ENCODE assay signal across 11 cellular contexts in the genomic region with DNA sequence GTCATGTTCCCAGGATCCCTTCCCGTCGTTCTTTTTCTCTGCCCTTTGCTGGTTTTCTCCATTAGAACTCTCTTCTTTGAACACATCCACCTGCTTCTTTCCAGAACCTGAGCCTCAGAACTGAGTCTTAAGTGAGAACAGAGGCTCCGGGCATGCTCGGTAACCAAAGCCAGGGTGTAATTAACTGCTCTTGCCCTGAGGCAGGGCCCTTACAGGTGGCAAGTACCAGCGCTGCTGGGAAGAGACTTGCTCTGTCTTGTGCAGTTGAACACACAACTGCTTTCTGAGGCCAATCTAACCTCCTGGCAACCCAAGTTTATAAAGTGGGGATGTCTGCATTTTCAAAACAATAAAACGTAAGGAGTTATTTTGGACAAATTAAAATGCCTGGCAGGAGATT. TPM values are rescaled to one million over a fixed set of nuclear protein-coding genes. Genes with fewer than 3 reads are reported as not detected.
DNase-seq lines count a peak whose midpoint lies in the region; ATAC-seq and TF ChIP-seq lines count a peak whose summit lies in the region.
"Had no signal": no experiment of that assay in that cellular context is flagged by ENCODE, and none has a peak within 500 bp of the region (broad histone marks: within the 10 kb centered on the region; RNA-seq: fewer than 3 reads in every experiment).

No MANE protein-coding gene starts in this region.

- peak overlapping the region; percentile 62 for H3K4me3 ChIP-seq in iPS-18a (ENCODE audit: low read length)
- H3K4me3 ChIP-seq in transverse colon = no peak overlapping the region
- H3K4me3 ChIP-seq: PC-9 had no signal

- H3K4me1 Mint-ChIP-seq in stimulated activated naive CD8-positive, alpha-beta T cell treated with anti-CD3 and anti-CD28 coated beads, Interleukin-15, Interleukin-2, amounts not matched to agents 100 ng/mL and 50 ng/mL, for 24 hours (ENCODE audit: low read depth) = peaks cover 5% of the 10 kb centered on the region
- peaks cover 18% of the 10 kb centered on the region for H3K4me1 Mint-ChIP-seq in WTC11

- H3K9ac ChIP-seq in iPS-18a (ENCODE audit: low read length) = peak overlapping the region; percentile 12

- H3K9me3 ChIP-seq in iPS-18a (ENCODE audit: control insufficient read depth, low read depth, low read length) = no peaks in the 10 kb centered on the region
- H3K9me3 ChIP-seq in transverse colon = no peaks in the 10 kb centered on the region

- ATAC-seq in stimulated activated naive CD8-positive, alpha-beta T cell treated with anti-CD3 and anti-CD28 coated beads, Interleukin-15, Interleukin-2, amounts not matched to agents 100 U/mL and 50 U/mL, for 24 hours = no peak
- ATAC-seq in WTC11 (peak; percentile 57), GM18868 (IDR thresholded peaks at IDR 0.05; ENCODE audit: unreplicated experiment) (no peak)

- DNase-seq in stimulated activated naive CD8-positive, alpha-beta T cell treated with anti-CD3 and anti-CD28 coated beads, Interleukin-15, Interleukin-2, amounts not matched to agents 100 U/mL and 50 U/mL, for 24 hours = no peak
- DNase-seq in WTC11 (ENCODE audit: low spot score) = no peak
- DNase-seq in globus pallidus (ENCODE audit: low spot score) = no peak
- no peak for DNase-seq in transverse colon
- DNase-seq in UCSD-AML1 (lab: John Stamatoyannopoulos, UW; ENCODE audit: unreplicated experiment) = no peak
- DNase-seq: DMS153, KG1, PC-9 had no signal

- H3K36me3 ChIP-seq in iPS-18a (ENCODE audit: control insufficient read depth, low read depth, low read length) (no peaks in the 10 kb centered on the region), transverse colon (no peaks in the 10 kb centered on the region)

- H3K9me3 Mint-ChIP-seq in stimulated activated naive CD8-positive, alpha-beta T cell treated with anti-CD3 and anti-CD28 coated beads, Interleukin-15, Interleukin-2, amounts not matched to agents 100 ng/mL and 50 ng/mL, for 24 hours = no peaks in the 10 kb centered on the region
- peaks cover 5% of the 10 kb centered on the region; the same call in 1 of the 2 replicates for H3K9me3 Mint-ChIP-seq in WTC11

- in situ Hi-C loops in transverse colon (cut with MboI; ENCODE audit: low pct_ligation_motif_present in 1 of 4, low pct_unique_long_range_greater_than_20kb in 1 of 4, low sequenced_read_pairs in 3 of 4) = no loop called here

- peak overlapping the region; percentile 53 for H3K4me3 Mint-ChIP-seq in stimulated activated naive CD8-positive, alpha-beta T cell treated with anti-CD3 and anti-CD28 coated beads, Interleukin-15, Interleukin-2, amounts not matched to agents 100 ng/mL and 50 ng/mL, for 24 hours
- peak overlapping the region; percentile 79 for H3K4me3 Mint-ChIP-seq in WTC11

- H3K4me1 ChIP-seq in iPS-18a (ENCODE audit: control insufficient read depth, low read depth, low read length) (peaks cover 4% of the 10 kb centered on the region), transverse colon (peaks cover 6 to 17% (median 12%) of the 10 kb centered on the region in 4 donors)

- peaks cover 52% of the 10 kb centered on the region for H3K27me3 ChIP-seq in iPS-18a (ENCODE audit: control insufficient read depth, insufficient read depth, low read length)
- H3K27me3 ChIP-seq in transverse colon = peaks cover 53% of the 10 kb centered on the region

- POLR2A ChIA-PET in WTC11 (lab: Charles Lee) = no interaction called here

- no peak for TF ChIP-seq EP300 in transverse colon (IDR thresholded peaks at IDR 0.05; ENCODE audit: low read depth)

- H3K27ac Mint-ChIP-seq in stimulated activated naive CD8-positive, alpha-beta T cell treated with anti-CD3 and anti-CD28 coated beads, Interleukin-15, Interleukin-2, amounts not matched to agents 100 ng/mL and 50 ng/mL, for 24 hours = no peak overlapping the region
- H3K27ac Mint-ChIP-seq in WTC11 = no peak overlapping the region

- CTCF ChIA-PET in WTC11 (lab: Charles Lee) = no interaction called here

- no peaks in the 10 kb centered on the region for H3K36me3 Mint-ChIP-seq in stimulated activated naive CD8-positive, alpha-beta T cell treated with anti-CD3 and anti-CD28 coated beads, Interleukin-15, Interleukin-2, amounts not matched to agents 100 ng/mL and 50 ng/mL, for 24 hours (ENCODE audit: low read depth)
- no peaks in the 10 kb centered on the region for H3K36me3 Mint-ChIP-seq in WTC11

- WGBS in transverse colon (ENCODE audit: low coverage in 1 of 2), 2 donors = 14 to 58% methylated on average over 1 to 6 of the region's 6 CpGs

- intact Hi-C loops in transverse colon (cut with DNase I; ENCODE audit: low total_unique reads) = no loop called here

- peaks cover 49% of the 10 kb centered on the region for H3K27me3 Mint-ChIP-seq in stimulated activated naive CD8-positive, alpha-beta T cell treated with anti-CD3 and anti-CD28 coated beads, Interleukin-15, Interleukin-2, amounts not matched to agents 100 ng/mL and 50 ng/mL, for 24 hours
- peaks cover 53% of the 10 kb centered on the region for H3K27me3 Mint-ChIP-seq in WTC11 (ENCODE audit: low read depth)

- TF ChIP-seq POLR2A in transverse colon (IDR thresholded peaks at IDR 0.05) = no peak

- no peak overlapping the region for H3K27ac ChIP-seq in iPS-18a (ENCODE audit: low read length)
- H3K27ac ChIP-seq in transverse colon = no peak overlapping the region
- H3K27ac ChIP-seq: PC-9 had no signal

- no peak for TF ChIP-seq CTCF in WTC11 (IDR thresholded peaks at IDR 0.05)
- TF ChIP-seq CTCF in transverse colon (IDR thresholded peaks at IDR 0.05) = no peak

TF ChIP-seq in WTC11, 78 proteins besides CTCF, POLR2A, EP300 and RAD21:
- no peak for TF ChIP-seq NFYB (CRISPR knock-in tag; conservative IDR thresholded peaks at IDR 0.05; ENCODE audit: low read depth)
- no peak for TF ChIP-seq ZNF121 (CRISPR knock-in tag; IDR thresholded peaks at IDR 0.05)
- no peak for TF ChIP-seq CDX4 (CRISPR knock-in tag; IDR thresholded peaks at IDR 0.05; ENCODE audit: borderline replicate concordance)
- TF ChIP-seq AR (CRISPR knock-in tag; IDR thresholded peaks at IDR 0.05) = no peak
- no peak for TF ChIP-seq SP1 (CRISPR knock-in tag; conservative IDR thresholded peaks at IDR 0.05)
- no peak for TF ChIP-seq EMX1 (CRISPR knock-in tag; IDR thresholded peaks at IDR 0.05)
- TF ChIP-seq RORB (CRISPR knock-in tag; IDR thresholded peaks at IDR 0.05) = no peak
- no peak for TF ChIP-seq CREB1 (CRISPR knock-in tag; IDR thresholded peaks at IDR 0.05)
- no peak for TF ChIP-seq HMGXB4 (CRISPR knock-in tag; IDR thresholded peaks at IDR 0.05)
- TF ChIP-seq FOXJ3 (CRISPR knock-in tag; IDR thresholded peaks at IDR 0.05; ENCODE audit: borderline replicate concordance) = no peak
- TF ChIP-seq TCF7 (CRISPR knock-in tag; IDR thresholded peaks at IDR 0.05; ENCODE audit: low read depth) = no peak

RNA-seq across cellular contexts. Expression of gene DEK, which starts 12.3 kb away (rescaled TPM):
- total RNA-seq in WTC11 (2021) = 180 to 204 TPM (median 194 TPM) in 3 replicates
- 100 to 1,000 TPM in 3 of 4 donors, 10 to 100 TPM in 1; 96.9 to 175 (median 111) TPM for total RNA-seq in transverse colon
